36 cellular contexts compared by ENCODE assay signal in genomic region chr1:66747500-66747899, GRCh38. TPM values are rescaled to one million over a fixed set of nuclear protein-coding genes. Genes with fewer than 3 reads are reported as not detected.
DNase-seq lines count a peak whose midpoint lies in the region; ATAC-seq, FAIRE-seq and TF ChIP-seq lines count a peak whose summit lies in the region.
"Had no signal": no experiment of that assay in that cellular context is flagged by ENCODE, and none has a peak within 500 bp of the region (broad histone marks: within the 10 kb centered on the region; RNA-seq: fewer than 3 reads in every experiment).

No MANE protein-coding gene starts in this region.

- H3K18ac ChIP-seq in IMR-90 (ENCODE audit: low read depth, low read length), result no peak overlapping the region

- no peak overlapping the region for H2BK120ac ChIP-seq in IMR-90 (ENCODE audit: low read depth, low read length)

- H2AK5ac ChIP-seq in IMR-90 (ENCODE audit: low read depth, low read length), result no peak overlapping the region

- intact Hi-C loops in IMR-90 (cut with micrococcal nuclease) (no loop called here), endothelial cell of umbilical vein (cut with micrococcal nuclease) (no loop called here), stomach (cut with DNase I; ENCODE audit: low total_unique reads) (no loop called here)

- TF ChIP-seq POLR2A in IMR-90 (IDR thresholded peaks at IDR 0.05; ENCODE audit: low read depth, low read length) (no peak), endothelial cell of umbilical vein (IDR thresholded peaks at IDR 0.05; ENCODE audit: low read depth, low read length) (no peak), stomach (IDR thresholded peaks at IDR 0.05) (no peak)

- no peak overlapping the region for H3K23ac ChIP-seq in IMR-90 (ENCODE audit: low read depth, low read length)

- no peak overlapping the region for H3K14ac ChIP-seq in IMR-90 (replicated peaks; ENCODE audit: low read depth, low read length)

- H3K9me3 ChIP-seq in IMR-90 (ENCODE audit: control insufficient read depth, insufficient read depth, low read length) (no peaks in the 10 kb centered on the region), endothelial cell of umbilical vein (replicated peaks; ENCODE audit: control insufficient read depth, insufficient read depth, low read length) (no peaks in the 10 kb centered on the region), skeletal muscle satellite cell (replicated peaks; ENCODE audit: low read length) (no peaks in the 10 kb centered on the region), stomach (no peaks in the 10 kb centered on the region)
- H3K9me3 ChIP-seq: body of pancreas, heart right ventricle, pancreas had no signal

- H4K5ac ChIP-seq in IMR-90 (ENCODE audit: low read depth, low read length), result no peak overlapping the region

- H4K8ac ChIP-seq in IMR-90 (ENCODE audit: low read depth in 2 of 2, low read length in 2 of 2), result no peak overlapping the region

- H2BK20ac ChIP-seq in IMR-90 (ENCODE audit: low read depth, low read length), result no peak overlapping the region

- WGBS in IMR-90 (ENCODE audit: extremely low coverage in 2 of 2, insufficient read length in 1 of 2), 2 experiments, result no CpG with 5 or more reads among the region's 1 CpG
- 19 to 43% (median 20%) methylated on average over 1 of the region's 1 CpG for whole genome bisulfite sequencing in stomach, 5 donors

- no peaks in the 10 kb centered on the region for H3K79me1 ChIP-seq in IMR-90 (ENCODE audit: low read depth in 1 of 2, low read length in 2 of 2)

- TF ChIP-seq RAD21 in IMR-90 (IDR thresholded peaks at IDR 0.05; ENCODE audit: low read length), result no peak

- H3K4ac ChIP-seq in IMR-90 (ENCODE audit: low read depth, low read length), result no peak overlapping the region

- DNase-seq in EH (ENCODE audit: low read depth), result peak; percentile 73
- DNase-seq in IMR-90, result peak; percentile 44
- no peak for DNase-seq in endothelial cell of umbilical vein (ENCODE audit: low read depth, low spot score)
- no peak for DNase-seq in stomach
- no peak for DNase-seq in ecto neural progenitor cell (ENCODE audit: low spot score)
- DNase-seq in NOMO-1 treated with dmso at 0.1 percent for 144 hours (lab: John Stamatoyannopoulos, UW; ENCODE audit: unreplicated experiment), result no peak
- no peak for DNase-seq in putamen (ENCODE audit: low spot score)
- DNase-seq: activated CD4-positive, alpha-beta memory T cell treated with anti-CD3 and anti-CD28 coated beads, Interleukin-2, amount 10 ng/mL, durations not matched to agents 7 days and 5 days; activated CD4-positive, alpha-beta T cell treated with anti-CD3 and anti-CD28 coated beads for 1 hour; activated effector memory CD4-positive, alpha-beta T cell treated with Interleukin-2 at 50 U/mL for 16 hours; activated naive CD8-positive, alpha-beta T cell treated with anti-CD3 and anti-CD28 coated beads for 36 hours; body of pancreas; Calu3; dorsolateral prefrontal cortex; foreskin keratinocyte; H7; heart right ventricle; KBM-7; NCI-H1436 treated with DMSO at 0.1 percent for 48 hours; NCI-H2107; NCI-H446; NCI-H774; pancreas; stimulated activated CD4-positive, alpha-beta T cell treated with anti-CD3 and anti-CD28 coated beads, Interleukin-12 subunit alpha, Interleukin-12 subunit beta, amount 100 ng/mL, for 4 hours; stimulated activated CD4-positive, alpha-beta T cell treated with anti-CD3 and anti-CD28 coated beads, Interleukin-4, amount 100 ng/mL, for 1 hour; T-helper 2 cell had no signal

- no peak for FAIRE-seq in endothelial cell of umbilical vein (lab: Jason Lieb, UNC)
- FAIRE-seq: pancreas had no signal

- peaks cover 5% of the 10 kb centered on the region for H3K4me1 ChIP-seq in IMR-90 (ENCODE audit: control insufficient read depth, insufficient read depth, low read length)
- peaks cover 21% of the 10 kb centered on the region for H3K4me1 ChIP-seq in endothelial cell of umbilical vein (ENCODE audit: control insufficient read depth, extremely low read depth, insufficient read depth, low read length)
- peaks cover 58% of the 10 kb centered on the region for H3K4me1 ChIP-seq in skeletal muscle satellite cell (ENCODE audit: control insufficient read depth, insufficient read depth, low read length)
- H3K4me1 ChIP-seq in stomach, result peaks cover 0 to 10% (median 8%) of the 10 kb centered on the region in 4 donors
- H3K4me1 ChIP-seq: foreskin keratinocyte, pancreas had no signal

- H3K4me3 ChIP-seq in IMR-90 (ENCODE audit: insufficient read depth, low read depth, low read length) (no peak overlapping the region), endothelial cell of umbilical vein (replicated peaks in 1 of 3; ENCODE audit: insufficient read depth in 1 of 3, low read depth in 1 of 3, low read length in 3 of 3) (no peak overlapping the region), skeletal muscle satellite cell (ENCODE audit: low read length) (no peak overlapping the region), stomach (no peak overlapping the region)
- H3K4me3 ChIP-seq: body of pancreas, dorsolateral prefrontal cortex, heart right ventricle, pancreas had no signal

- CTCF ChIA-PET in IMR-90 (lab: Yijun Ruan, JAX) (interaction anchor here (0.6 kb wide), 2 partner anchors 243 to 779 kb away, joined by 3 read pairs; no protein-coding TSS in a partner anchor), endothelial cell of umbilical vein (lab: Charles Lee) (interaction anchor here (1.1 to 2.5 kb wide), 4 partner anchors 9 to 243 kb away, joined by 3 to 13 read pairs (median 6); no protein-coding TSS in a partner anchor)

- POLR2A ChIA-PET in IMR-90 (lab: Charles Lee; ENCODE audit: unreplicated experiment) (interaction anchor here (0.6 kb wide), 2 partner anchors 30 to 85 kb away, joined by 3 to 4 read pairs; no protein-coding TSS in a partner anchor), endothelial cell of umbilical vein (lab: Charles Lee) (no interaction called here)

- 0 out of 2 replicates have a peak, but pooled peaks have one; percentile 5 for ATAC-seq in IMR-90 (ENCODE audit: low read depth)
- ATAC-seq: body of pancreas; foreskin keratinocyte; heart right ventricle; natural killer cell treated with Interleukin-12 subunit alpha and Interleukin-12 subunit beta and Interleukin-15 and Interleukin-18, amount 100 ng/mL, for 72 hours; pancreas had no signal

- H3K4me2 ChIP-seq in IMR-90 (ENCODE audit: low read depth, low read length) (no peak overlapping the region), endothelial cell of umbilical vein (ENCODE audit: insufficient read depth, low read length) (no peak overlapping the region), skeletal muscle satellite cell (ENCODE audit: low read length) (peak overlapping the region; percentile 43)

- H3K9ac ChIP-seq in IMR-90 (ENCODE audit: low read depth, low read length) (no peak overlapping the region), endothelial cell of umbilical vein (replicated peaks; ENCODE audit: extremely low read depth, insufficient read depth, low read length) (no peak overlapping the region), skeletal muscle satellite cell (ENCODE audit: low read depth, low read length) (peak overlapping the region; percentile 43)

- no peak for TF ChIP-seq CTCF in IMR-90 (conservative IDR thresholded peaks at IDR 0.05; ENCODE audit: low read depth, low read length)
- no peak for TF ChIP-seq CTCF in endothelial cell of umbilical vein (IDR thresholded peaks at IDR 0.05; ENCODE audit: extremely low read depth in 1 of 2, insufficient read depth in 1 of 2, low read depth in 1 of 2, low read length in 2 of 2)
- no peak for TF ChIP-seq CTCF in stomach (IDR thresholded peaks at IDR 0.05)

- H2AFZ ChIP-seq in IMR-90 (replicated peaks; ENCODE audit: low read length, poor library complexity) (no peak overlapping the region), endothelial cell of umbilical vein (ENCODE audit: low read depth, low read length) (peak overlapping the region; percentile 47)

- H2AK9ac ChIP-seq in IMR-90 (replicated peaks; ENCODE audit: low read depth, low read length, poor library complexity), result no peak overlapping the region

- in situ Hi-C loops in IMR-90 (cut with MboI; ENCODE audit: low sequenced_read_pairs), result loop anchor here (25.0 kb wide), 1 partner anchor 485 kb away; no protein-coding TSS in a partner anchor

- peaks cover 4% of the 10 kb centered on the region for H3K36me3 ChIP-seq in IMR-90 (ENCODE audit: control insufficient read depth, insufficient read depth, low read length)
- H3K36me3 ChIP-seq in endothelial cell of umbilical vein (ENCODE audit: control insufficient read depth in 2 of 2, extremely low read depth in 1 of 2, insufficient read depth in 2 of 2, low read length in 2 of 2), result no peaks in the 10 kb centered on the region
- no peaks in the 10 kb centered on the region for H3K36me3 ChIP-seq in skeletal muscle satellite cell (ENCODE audit: insufficient read depth, low read length)
- no peaks in the 10 kb centered on the region for H3K36me3 ChIP-seq in stomach
- H3K36me3 ChIP-seq: pancreas had no signal

- no peak overlapping the region for H2BK5ac ChIP-seq in IMR-90 (ENCODE audit: low read depth, low read length, poor library complexity, severe bottlenecking)

- H3K27me3 ChIP-seq in IMR-90 (ENCODE audit: control insufficient read depth, insufficient read depth, low read length) (no peaks in the 10 kb centered on the region), endothelial cell of umbilical vein (ENCODE audit: control insufficient read depth in 2 of 2, insufficient read depth in 2 of 2, low read length in 2 of 2) (no peaks in the 10 kb centered on the region), skeletal muscle satellite cell (ENCODE audit: control insufficient read depth, insufficient read depth, low read length) (no peaks in the 10 kb centered on the region), stomach (peaks cover 0 to 12% (median 8%) of the 10 kb centered on the region in 3 donors)
- H3K27me3 ChIP-seq: dorsolateral prefrontal cortex had no signal

- H4K20me1 ChIP-seq in IMR-90 (ENCODE audit: insufficient read depth, low read length), result no peaks in the 10 kb centered on the region; the same call in 1 of the 2 replicates
- H4K20me1 ChIP-seq in endothelial cell of umbilical vein (replicated peaks; ENCODE audit: control insufficient read depth, extremely low read depth, insufficient read depth, low read length), result no peaks in the 10 kb centered on the region

- H3K27ac ChIP-seq in IMR-90 (ENCODE audit: insufficient read depth, low read length), result no peak overlapping the region
- H3K27ac ChIP-seq in endothelial cell of umbilical vein (ENCODE audit: insufficient read depth, low read depth, low read length), result no peak overlapping the region
- no peak overlapping the region for H3K27ac ChIP-seq in stomach
- H3K27ac ChIP-seq: body of pancreas, dorsolateral prefrontal cortex, foreskin keratinocyte, heart right ventricle, pancreas, RWPE1 had no signal

- H4K91ac ChIP-seq in IMR-90 (ENCODE audit: insufficient read depth, low read depth, low read length), result no peak overlapping the region

- H3K56ac ChIP-seq in IMR-90 (ENCODE audit: extremely low read depth, insufficient read depth, low read length), result no peak overlapping the region

- dilution Hi-C loops in IMR-90 (cut with HindIII; ENCODE audit: low sequenced_read_pairs, unreplicated experiment), result no loop called here
- dilution Hi-C loops in endothelial cell of umbilical vein (cut with MboI; ENCODE audit: extremely low pct_ligation_motif_present, low sequenced_read_pairs), result no loop called here

- H3K79me2 ChIP-seq in endothelial cell of umbilical vein (ENCODE audit: control insufficient read depth, insufficient read depth, low read length), result no peaks in the 10 kb centered on the region

- H3K9me1 ChIP-seq in IMR-90 (ENCODE audit: insufficient read depth, low read length), result peaks cover 4% of the 10 kb centered on the region; the same call in 1 of the 2 replicates
- no peaks in the 10 kb centered on the region for H3K9me1 ChIP-seq in endothelial cell of umbilical vein (replicated peaks; ENCODE audit: control insufficient read depth, extremely low read depth, insufficient read depth, low read length)

- no peak for TF ChIP-seq EP300 in stomach (IDR thresholded peaks at IDR 0.05)

- no peak overlapping the region for H2BK15ac ChIP-seq in IMR-90 (ENCODE audit: low read depth, low read length)

- BruUV-seq in IMR-90 (replicated peaks; lab: Mats Ljungman, UMichigan) (no TSS peak), endothelial cell of umbilical vein (replicated peaks; lab: Mats Ljungman, UMichigan) (no TSS peak)

RNA-seq across cellular contexts. Expression of gene DYNLT5, which starts 4.8 kb away (rescaled TPM):
- 0.18 and 0.28 TPM in 2 replicates for total RNA-seq in IMR-90 (2012; rRNA removed)
- 0.09 and 0.12 TPM in 2 replicates for polyA plus RNA-seq in IMR-90 (2012; rRNA removed)
- polyA plus RNA-seq in IMR-90 (2012; cell fraction: cytosol; rRNA removed), result 0.04 TPM in 1 of 2 replicates, not detected in the other
- polyA plus RNA-seq in IMR-90 (2012; cell fraction: nucleus; rRNA removed; ENCODE audit: low replicate concordance), result 0.16 TPM in 1 of 2 replicates, not detected in the other
- 4.5 and 12.5 TPM in 2 replicates for total RNA-seq in endothelial cell of umbilical vein
- 3.1 and 4.0 TPM in 2 replicates for polyA plus RNA-seq in endothelial cell of umbilical vein
- 2.0 and 3.7 TPM in 2 replicates for polyA plus RNA-seq in endothelial cell of umbilical vein (2011; cell fraction: cytosol; rRNA removed)
- 40.9 and 51.1 TPM in 2 replicates for polyA plus RNA-seq in endothelial cell of umbilical vein (2011; cell fraction: nucleus; rRNA removed)
- 17.7 and 21.2 TPM in 2 replicates for polyA plus RNA-seq in endothelial cell of umbilical vein (2012)
- 4.1 and 8.1 TPM in 2 replicates for polyA minus RNA-seq in endothelial cell of umbilical vein
- polyA minus RNA-seq in endothelial cell of umbilical vein (2011; cell fraction: cytosol; rRNA and poly(A)+ RNA removed), result not detected
- 14.3 and 31.0 TPM in 2 replicates for polyA minus RNA-seq in endothelial cell of umbilical vein (2011; cell fraction: nucleus; rRNA and poly(A)+ RNA removed)
- 0.25 and 0.44 TPM in 2 replicates for total RNA-seq in skeletal muscle satellite cell (2012; rRNA removed)
- total RNA-seq in stomach, result 1 to 10 TPM in 2 of 5 donors, not detected in 3; 1.3 to 2.4 TPM
- polyA plus RNA-seq in stomach, result 1 to 10 TPM in 1 of 3 donors, under 1 TPM in 2; 0.37 to 1.2 (median 0.38) TPM
- total RNA-seq: activated CD4-positive, alpha-beta memory T cell treated with anti-CD3 and anti-CD28 coated beads, Interleukin-2, amount 10 ng/mL, durations not matched to agents 7 days and 5 days; activated naive CD8-positive, alpha-beta T cell treated with anti-CD3 and anti-CD28 coated beads for 36 hours; body of pancreas; Calu3; foreskin keratinocyte; HT-29; kidney epithelial cell; natural killer cell treated with Interleukin-12 subunit alpha and Interleukin-12 subunit beta and Interleukin-15 and Interleukin-18, amount 100 ng/mL, for 72 hours had no signal
- polyA plus RNA-seq: foreskin keratinocyte had no signal

RNA-seq across cellular contexts. Expression of gene INSL5, which starts 53.6 kb away (rescaled TPM):
- total RNA-seq in IMR-90 (2012; rRNA removed) (not detected in 2 replicates), endothelial cell of umbilical vein (not detected in 2 replicates), stomach (not detected)
- polyA plus RNA-seq in IMR-90 (2012; rRNA removed) (not detected in 2 replicates), endothelial cell of umbilical vein (not detected in 2 replicates), stomach (not detected)
- not detected in 2 replicates for polyA plus RNA-seq in IMR-90 (2012; cell fraction: cytosol; rRNA removed)
- not detected in 2 replicates for polyA plus RNA-seq in IMR-90 (2012; cell fraction: nucleus; rRNA removed; ENCODE audit: low replicate concordance)
- not detected in 2 replicates for polyA plus RNA-seq in endothelial cell of umbilical vein (2011; cell fraction: cytosol; rRNA removed)
- polyA plus RNA-seq in endothelial cell of umbilical vein (2011; cell fraction: nucleus; rRNA removed), result not detected in 2 replicates
- not detected in 2 replicates for polyA plus RNA-seq in endothelial cell of umbilical vein (2012)
- not detected in 2 replicates for polyA minus RNA-seq in endothelial cell of umbilical vein
- polyA minus RNA-seq in endothelial cell of umbilical vein (2011; cell fraction: cytosol; rRNA and poly(A)+ RNA removed), result not detected
- polyA minus RNA-seq in endothelial cell of umbilical vein (2011; cell fraction: nucleus; rRNA and poly(A)+ RNA removed), result not detected in 2 replicates
- total RNA-seq in skeletal muscle satellite cell (2012; rRNA removed), result not detected in 2 replicates
- total RNA-seq: activated CD4-positive, alpha-beta memory T cell treated with anti-CD3 and anti-CD28 coated beads, Interleukin-2, amount 10 ng/mL, durations not matched to agents 7 days and 5 days; activated naive CD8-positive, alpha-beta T cell treated with anti-CD3 and anti-CD28 coated beads for 36 hours; body of pancreas; Calu3; cerebellum; foreskin keratinocyte; H7; heart right ventricle; HT-29; kidney epithelial cell; lower leg skin; mononuclear cell; natural killer cell treated with Interleukin-12 subunit alpha and Interleukin-12 subunit beta and Interleukin-15 and Interleukin-18, amount 100 ng/mL, for 72 hours; pancreas; subcutaneous adipose tissue had no signal
- polyA plus RNA-seq: AG04450, foreskin keratinocyte, heart right ventricle, pancreas had no signal

Comparison
In these comparisons a context has a peak if more than half of its experiments do, and no peak if none do; other contexts are left out.
1. DNase-seq: peak in EH (single experiment) and IMR-90 (single experiment); none in endothelial cell of umbilical vein (single experiment), stomach (single experiment), ecto neural progenitor cell (single experiment), NOMO-1 treated with dmso at 0.1 percent for 144 hours (single experiment) and putamen (single experiment).